ENCODE assay signal across 8 cellular contexts in the genomic region with DNA sequence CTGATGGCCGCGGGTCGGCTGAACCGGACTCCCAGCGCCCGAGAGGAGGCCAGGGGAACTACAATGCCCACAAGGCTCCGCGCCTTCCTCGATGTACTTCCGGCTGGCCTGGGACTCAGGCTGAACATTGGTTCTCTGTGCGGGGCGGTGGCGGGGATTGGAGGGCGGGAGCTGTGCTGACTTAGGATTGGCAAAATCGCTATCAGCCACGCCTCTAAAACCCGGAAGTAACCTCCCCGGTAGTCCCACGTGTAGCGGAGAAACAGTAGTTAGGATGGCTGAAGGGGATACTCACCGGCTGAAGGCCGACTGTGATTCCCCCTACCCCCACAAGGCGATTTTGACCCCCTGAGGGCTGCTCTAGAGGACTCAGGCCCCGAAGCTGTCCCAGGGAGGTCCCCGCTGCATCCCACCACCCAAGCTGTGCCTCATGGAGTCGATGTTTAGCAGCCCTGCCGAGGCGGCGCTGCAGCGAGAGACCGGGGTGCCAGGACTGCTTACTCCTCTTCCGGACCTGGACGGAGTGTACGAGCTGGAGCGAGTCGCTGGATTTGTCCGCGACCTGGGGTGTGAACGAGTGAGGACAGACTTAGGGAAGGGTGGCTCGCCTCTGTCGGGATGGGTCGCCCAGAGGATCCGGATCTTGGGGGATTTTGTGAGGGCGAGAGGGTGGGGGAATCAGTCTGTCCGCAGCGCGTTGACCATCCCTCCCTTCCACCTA. TPM values are rescaled to one million over a fixed set of nuclear protein-coding genes. Genes with fewer than 3 reads are reported as not detected.
DNase-seq lines count a peak whose midpoint lies in the region; ATAC-seq, FAIRE-seq and TF ChIP-seq lines count a peak whose summit lies in the region.

A gene with protein sequence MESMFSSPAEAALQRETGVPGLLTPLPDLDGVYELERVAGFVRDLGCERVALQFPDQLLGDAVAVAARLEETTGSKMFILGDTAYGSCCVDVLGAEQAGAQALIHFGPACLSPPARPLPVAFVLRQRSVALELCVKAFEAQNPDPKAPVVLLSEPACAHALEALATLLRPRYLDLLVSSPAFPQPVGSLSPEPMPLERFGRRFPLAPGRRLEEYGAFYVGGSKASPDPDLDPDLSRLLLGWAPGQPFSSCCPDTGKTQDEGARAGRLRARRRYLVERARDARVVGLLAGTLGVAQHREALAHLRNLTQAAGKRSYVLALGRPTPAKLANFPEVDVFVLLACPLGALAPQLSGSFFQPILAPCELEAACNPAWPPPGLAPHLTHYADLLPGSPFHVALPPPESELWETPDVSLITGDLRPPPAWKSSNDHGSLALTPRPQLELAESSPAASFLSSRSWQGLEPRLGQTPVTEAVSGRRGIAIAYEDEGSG (plus strand): TSS at position 265 of the 721 bp plus-strand sequence. CDS start 166 bp downstream, at position 431.

- TF ChIP-seq POLR2A in endothelial cell of umbilical vein (IDR thresholded peaks at IDR 0.05; ENCODE audit: low read depth, low read length) = peak; percentile 69

- no peak for TF ChIP-seq CTCF in Calu3 (IDR thresholded peaks at IDR 0.05; ENCODE audit: unreplicated experiment)
- TF ChIP-seq CTCF in OCI-LY3 (IDR thresholded peaks at IDR 0.05; ENCODE audit: low read depth, low read length) = peak; percentile 14; the same call in 1 of the 2 replicates
- no peak for TF ChIP-seq CTCF in endothelial cell of umbilical vein (IDR thresholded peaks at IDR 0.05; ENCODE audit: extremely low read depth in 1 of 2, insufficient read depth in 1 of 2, low read depth in 1 of 2, low read length in 2 of 2)

- ATAC-seq in GM21423 (IDR thresholded peaks at IDR 0.05; ENCODE audit: unreplicated experiment) = peak; percentile 80

- no peaks in the 10 kb centered on the region for H3K27me3 ChIP-seq in OCI-LY3 (ENCODE audit: low read depth, low read length)
- no peaks in the 10 kb centered on the region for H3K27me3 ChIP-seq in endothelial cell of umbilical vein (ENCODE audit: control insufficient read depth in 2 of 2, insufficient read depth in 2 of 2, low read length in 2 of 2)

- dilution Hi-C loops in endothelial cell of umbilical vein (cut with MboI; ENCODE audit: extremely low pct_ligation_motif_present, low sequenced_read_pairs) = no loop called here

- no peaks in the 10 kb centered on the region for H3K9me3 ChIP-seq in OCI-LY3 (ENCODE audit: insufficient read depth, low read length)
- H3K9me3 ChIP-seq in endothelial cell of umbilical vein (replicated peaks; ENCODE audit: control insufficient read depth, insufficient read depth, low read length) = no peaks in the 10 kb centered on the region

- DNase-seq in Calu3 (peak; percentile 94), HuH-7 (ENCODE audit: low spot score) (peak; percentile 99), endothelial cell of umbilical vein (ENCODE audit: low read depth, low spot score) (peak; percentile 98), middle frontal gyrus (ENCODE audit: extremely low spot score, low spot score) (peak; percentile 95)
- DNase-seq in activated CD8-positive, alpha-beta memory T cell treated with anti-CD3 and anti-CD28 coated beads, Interleukin-2, amount 50 U/mL, for 48 hours = peak; percentile 95
- DNase-seq in stimulated activated CD8-positive, alpha-beta memory T cell treated with anti-CD3 and anti-CD28 coated beads, Interleukin-2, amount 100 ng/mL, for 48 hours (ENCODE audit: low read depth in 2 of 2) = peak; percentile 89 to 96

- H3K4me1 Mint-ChIP-seq in Calu3 (ENCODE audit: low read depth, unreplicated experiment) = peaks cover 23% of the 10 kb centered on the region

- peaks cover 19% of the 10 kb centered on the region for H3K79me2 ChIP-seq in OCI-LY3 (ENCODE audit: low read length)
- peaks cover 5% of the 10 kb centered on the region for H3K79me2 ChIP-seq in endothelial cell of umbilical vein (ENCODE audit: control insufficient read depth, insufficient read depth, low read length)

- no peaks in the 10 kb centered on the region for H3K9me1 ChIP-seq in endothelial cell of umbilical vein (replicated peaks; ENCODE audit: control insufficient read depth, extremely low read depth, insufficient read depth, low read length)

- H4K20me1 ChIP-seq in OCI-LY3 (ENCODE audit: insufficient read depth, low read length) = no peaks in the 10 kb centered on the region
- no peaks in the 10 kb centered on the region for H4K20me1 ChIP-seq in endothelial cell of umbilical vein (replicated peaks; ENCODE audit: control insufficient read depth, extremely low read depth, insufficient read depth, low read length)

- H3K27me3 Mint-ChIP-seq in Calu3 (ENCODE audit: unreplicated experiment) = no peaks in the 10 kb centered on the region

- H3K4me1 ChIP-seq in OCI-LY3 (ENCODE audit: low read length) (peaks cover 15% of the 10 kb centered on the region), endothelial cell of umbilical vein (ENCODE audit: control insufficient read depth, extremely low read depth, insufficient read depth, low read length) (peaks cover 12% of the 10 kb centered on the region)

- peak within 1 kb of the TSS; percentile 97 for H3K4me3 ChIP-seq in OCI-LY3 (ENCODE audit: low read length)
- H3K4me3 ChIP-seq in endothelial cell of umbilical vein (replicated peaks in 1 of 3; ENCODE audit: insufficient read depth in 1 of 3, low read depth in 1 of 3, low read length in 3 of 3) = peak within 1 kb of the TSS; percentile 49 to 87 (median 60)

- peaks cover 39% of the 10 kb centered on the region for H3K36me3 Mint-ChIP-seq in Calu3 (ENCODE audit: insufficient read depth, unreplicated experiment)

- no peaks in the 10 kb centered on the region for H3K9me3 Mint-ChIP-seq in Calu3 (ENCODE audit: low read depth, unreplicated experiment)

- H3K27ac ChIP-seq in OCI-LY3 (ENCODE audit: low read length) = no peak within 1 kb of the TSS
- no peak within 1 kb of the TSS for H3K27ac ChIP-seq in endothelial cell of umbilical vein (ENCODE audit: insufficient read depth, low read depth, low read length)

- H3K4me2 ChIP-seq in OCI-LY3 (ENCODE audit: low read length) (peak within 1 kb of the TSS; percentile 93), endothelial cell of umbilical vein (ENCODE audit: insufficient read depth, low read length) (peak within 1 kb of the TSS; percentile 70)

- H3K36me3 ChIP-seq in OCI-LY3 (replicated peaks; ENCODE audit: low read depth, low read length) (no peaks in the 10 kb centered on the region), endothelial cell of umbilical vein (ENCODE audit: control insufficient read depth in 2 of 2, extremely low read depth in 1 of 2, insufficient read depth in 2 of 2, low read length in 2 of 2) (peaks cover 0 to 14% of the 10 kb centered on the region in 2 experiments)

- BruUV-seq in Calu3 (replicated peaks; lab: Mats Ljungman, UMichigan) (TSS peak; percentile 64), endothelial cell of umbilical vein (replicated peaks; lab: Mats Ljungman, UMichigan) (TSS peak; percentile 53)

- POLR2A ChIA-PET in endothelial cell of umbilical vein (lab: Charles Lee) = interaction anchor here (0.7 to 1.4 kb wide), 2 partner anchors 61 to 320 kb away, joined by 3 read pairs; a partner anchor contains a TSS

- peak within 1 kb of the TSS; percentile 98 for H3K4me3 Mint-ChIP-seq in Calu3 (ENCODE audit: low read depth, unreplicated experiment)

- peak; percentile 100 for FAIRE-seq in endothelial cell of umbilical vein (lab: Jason Lieb, UNC)

- CTCF ChIA-PET in Calu3 (lab: Charles Lee) (interaction anchor here (0.6 to 1.0 kb wide), 7 partner anchors 14 to 1628 kb away, joined by 3 to 6 read pairs (median 3); a partner anchor contains a TSS), endothelial cell of umbilical vein (lab: Charles Lee) (interaction anchor here (0.8 to 0.9 kb wide), 2 partner anchors 24 to 207 kb away, joined by 4 read pairs; no protein-coding TSS in a partner anchor)

- peak within 1 kb of the TSS; percentile 74 for H3K27ac Mint-ChIP-seq in Calu3 (ENCODE audit: unreplicated experiment)

- no peak within 1 kb of the TSS for H2AFZ ChIP-seq in OCI-LY3 (ENCODE audit: low read depth, low read length)
- H2AFZ ChIP-seq in endothelial cell of umbilical vein (ENCODE audit: low read depth, low read length) = peak within 1 kb of the TSS; percentile 74

- intact Hi-C loops in Calu3 (cut with micrococcal nuclease; ENCODE audit: unreplicated experiment) (no loop called here), endothelial cell of umbilical vein (cut with micrococcal nuclease) (loop anchor here (1.0 to 2.0 kb wide), 2 partner anchors 24 to 61 kb away; a partner anchor contains a TSS)

- H3K9ac ChIP-seq in OCI-LY3 (ENCODE audit: low read length) (peak within 1 kb of the TSS; percentile 77), endothelial cell of umbilical vein (replicated peaks; ENCODE audit: extremely low read depth, insufficient read depth, low read length) (peak within 1 kb of the TSS; percentile 26)

TF ChIP-seq in endothelial cell of umbilical vein, 7 proteins besides CTCF, POLR2A, EP300 and RAD21:
- TF ChIP-seq, protein P1, sequence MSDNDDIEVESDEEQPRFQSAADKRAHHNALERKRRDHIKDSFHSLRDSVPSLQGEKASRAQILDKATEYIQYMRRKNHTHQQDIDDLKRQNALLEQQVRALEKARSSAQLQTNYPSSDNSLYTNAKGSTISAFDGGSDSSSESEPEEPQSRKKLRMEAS (IDR thresholded peaks at IDR 0.05; ENCODE audit: insufficient read depth, insufficient read length) = peak; percentile 88
- no peak for TF ChIP-seq JUN (IDR thresholded peaks at IDR 0.05; ENCODE audit: borderline replicate concordance, insufficient read depth, insufficient read length, low read depth)

RNA-seq across cellular contexts. Expression of the gene that starts here (rescaled TPM):
- total RNA-seq in Calu3 (2022) (41.2 and 43.3 TPM in 2 replicates), endothelial cell of umbilical vein (26.6 and 28.1 TPM in 2 replicates)
- polyA plus RNA-seq in endothelial cell of umbilical vein = 59.1 and 59.6 TPM in 2 replicates
- 34.0 and 36.6 TPM in 2 replicates for polyA plus RNA-seq in endothelial cell of umbilical vein (2011; cell fraction: cytosol; rRNA removed)
- polyA plus RNA-seq in endothelial cell of umbilical vein (2011; cell fraction: nucleus; rRNA removed) = 110 and 115 TPM in 2 replicates
- 19.2 and 24.4 TPM in 2 replicates for polyA plus RNA-seq in endothelial cell of umbilical vein (2012)
- 36.3 and 47.4 TPM in 2 replicates for polyA minus RNA-seq in endothelial cell of umbilical vein
- polyA minus RNA-seq in endothelial cell of umbilical vein (2011; cell fraction: cytosol; rRNA and poly(A)+ RNA removed) = 31.5 TPM
- polyA minus RNA-seq in endothelial cell of umbilical vein (2011; cell fraction: nucleus; rRNA and poly(A)+ RNA removed) = 28.1 and 35.4 TPM in 2 replicates
